Comparison of ENCODE assay signal across 8 cellular contexts in genomic region chr6:10747251-10747972, GRCh38. TPM values are rescaled to one million over a fixed set of nuclear protein-coding genes. Genes with fewer than 3 reads are reported as not detected.
DNase-seq lines count a peak whose midpoint lies in the region; ATAC-seq lines count a peak whose summit lies in the region.

TSS of gene TMEM14B (plus strand) at chr6:10747805. CDS start at chr6:10749246, 1,441 bp downstream.

- peaks cover 30% of the 10 kb centered on the region for H3K4me1 ChIP-seq in BLaER1

- DNase-seq in NCI-H69 (lab: John Stamatoyannopoulos, UW), result peak; percentile 99
- peak; percentile 100 for DNase-seq in activated CD4-positive, alpha-beta T cell treated with anti-CD3 and anti-CD28 coated beads, Interleukin-2, amount 50 U/mL, for 1 hour
- peak; percentile 93 for DNase-seq in dedifferentiated amniotic fluid mesenchymal stem cell (ENCODE audit: extremely low spot score)
- DNase-seq in left lobe of liver (ENCODE audit: low spot score), result peak; percentile 100
- DNase-seq in stimulated activated CD4-positive, alpha-beta T cell treated with anti-CD3 and anti-CD28 coated beads, Interleukin-2, amount 100 ng/mL, for 48 hours, result peak; percentile 99 to 100

- no peaks in the 10 kb centered on the region for H3K9me3 ChIP-seq in BLaER1

- peaks cover 34% of the 10 kb centered on the region for H3K36me3 ChIP-seq in BLaER1

- H3K27ac ChIP-seq in BLaER1, result peak within 1 kb of the TSS; percentile 88

- peak within 1 kb of the TSS; percentile 88 for H3K9ac ChIP-seq in BLaER1

- H3K27me3 ChIP-seq in BLaER1, result no peaks in the 10 kb centered on the region

- H3K4me2 ChIP-seq in BLaER1, result peak within 1 kb of the TSS; percentile 95

- H4K20me1 ChIP-seq in BLaER1, result peaks cover 36% of the 10 kb centered on the region; the same call in 1 of the 2 replicates

- ATAC-seq in GM19328 (IDR thresholded peaks at IDR 0.05; ENCODE audit: unreplicated experiment) (peak; percentile 98), HG03520 (IDR thresholded peaks at IDR 0.05; ENCODE audit: unreplicated experiment) (peak; percentile 97), left lobe of liver (peak; percentile 99)

- peak within 1 kb of the TSS; percentile 76 for H3K4me3 ChIP-seq in BLaER1

RNA-seq across cellular contexts. Expression of gene TMEM14B, which starts in this region (rescaled TPM):
- 48.1 TPM for total RNA-seq in left lobe of liver

Comparison
In these comparisons a context has a peak if more than half of its experiments do, and no peak if none do; other contexts are left out.
1. Peak in every context shown above with its lines: DNase-seq, ATAC-seq, H3K4me3 ChIP-seq and H3K27ac ChIP-seq.